In the genomic region with DNA sequence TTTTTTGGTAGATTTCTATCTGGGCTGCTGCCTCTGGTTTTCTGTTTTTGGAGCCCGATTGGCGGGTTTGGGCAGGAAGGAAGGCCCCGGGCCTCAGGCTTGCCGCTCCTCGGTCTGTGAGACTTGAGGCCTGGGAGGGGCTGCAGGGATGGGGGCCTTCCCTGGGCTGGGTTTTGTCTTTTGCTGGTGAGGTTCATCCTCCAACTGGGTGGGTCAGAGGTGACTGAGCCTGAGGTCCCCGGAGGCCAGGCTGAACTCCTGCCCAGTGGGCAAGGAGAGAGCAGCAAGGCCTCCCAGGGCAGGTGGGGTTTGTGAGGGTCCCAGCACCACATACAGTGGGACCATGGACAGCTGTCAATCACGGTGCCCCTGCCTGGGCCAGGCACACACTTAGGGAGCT, we compare ENCODE assay signal across 31 cellular contexts. TPM values are rescaled to one million over a fixed set of nuclear protein-coding genes. Genes with fewer than 3 reads are reported as not detected.
"Had no signal": no experiment of that assay in that cellular context is flagged by ENCODE, and none has a peak within 500 bp of the region (broad histone marks: within the 10 kb centered on the region; RNA-seq: fewer than 3 reads in every experiment).

No MANE protein-coding gene starts in this region.

- H3K9me3 ChIP-seq: gastroesophageal sphincter, heart right ventricle, prostate gland, right atrium auricular region, sigmoid colon, testis, tibial artery had no signal

- H3K27ac ChIP-seq: epithelial cell of prostate, gastroesophageal sphincter, heart right ventricle, prostate gland, right atrium auricular region, sigmoid colon, testis, tibial artery had no signal

- H3K27me3 ChIP-seq: right atrium auricular region, testis had no signal

- H3K9me3 Mint-ChIP-seq: endodermal cell; memory B cell; natural killer cell; neural crest cell; stimulated activated effector memory CD8-positive, alpha-beta T cell treated with anti-CD3 and anti-CD28 coated beads, Interleukin-12 subunit alpha, Interleukin-12 subunit beta, amount 100 ng/mL, for 72 hours; type B pancreatic cell had no signal

- ATAC-seq: esophagus mucosa; gastroesophageal sphincter; heart right ventricle; left ventricle myocardium superior; natural killer cell; stimulated activated effector memory CD8-positive, alpha-beta T cell treated with anti-CD3 and anti-CD28 coated beads, Interleukin-12 subunit alpha, Interleukin-12 subunit beta, amount 100 ng/mL, for 72 hours; stimulated activated naive CD8-positive, alpha-beta T cell treated with anti-CD3 and anti-CD28 coated beads, Interleukin-15, Interleukin-2, amounts not matched to agents 100 U/mL and 50 U/mL, for 24 hours had no signal

- H3K4me3 ChIP-seq: gastroesophageal sphincter, heart right ventricle, lung, prostate gland, right atrium auricular region, sigmoid colon, testis, tibial artery had no signal

- H3K36me3 ChIP-seq: gastroesophageal sphincter, heart right ventricle, prostate gland, right atrium auricular region, sigmoid colon, tibial artery had no signal

- H3K36me3 Mint-ChIP-seq: memory B cell; natural killer cell; stimulated activated effector memory CD8-positive, alpha-beta T cell treated with anti-CD3 and anti-CD28 coated beads, Interleukin-12 subunit alpha, Interleukin-12 subunit beta, amount 100 ng/mL, for 72 hours; type B pancreatic cell had no signal

- DNase-seq: cortex of kidney; effector CD4-positive, alpha-beta T cell; endodermal cell; foreskin fibroblast; heart right ventricle; hippocampal formation; kidney glomerular epithelial cell; left ventricle myocardium superior; natural killer cell; nucleus accumbens; sigmoid colon; stimulated activated CD4-positive, alpha-beta T cell treated with anti-CD3 and anti-CD28 coated beads, Interleukin-2, amount 100 ng/mL, for 24 hours; stimulated activated CD4-positive, alpha-beta T cell treated with anti-CD3 and anti-CD28 coated beads, Interleukin-4, amount 100 ng/mL, for 24 hours; stimulated activated naive CD8-positive, alpha-beta T cell treated with anti-CD3 and anti-CD28 coated beads, Interleukin-15, Interleukin-2, amounts not matched to agents 100 U/mL and 50 U/mL, for 24 hours; substantia nigra; testis; tibial artery had no signal

- H3K4me1 ChIP-seq: heart right ventricle, right atrium auricular region, sigmoid colon, testis, tibial artery had no signal

- FAIRE-seq: islet of Langerhans had no signal

- H3K4me1 Mint-ChIP-seq: endodermal cell; memory B cell; natural killer cell; stimulated activated effector memory CD8-positive, alpha-beta T cell treated with anti-CD3 and anti-CD28 coated beads, Interleukin-12 subunit alpha, Interleukin-12 subunit beta, amount 100 ng/mL, for 72 hours had no signal

- H3K4me3 Mint-ChIP-seq: endodermal cell; memory B cell; natural killer cell; neural crest cell; stimulated activated effector memory CD8-positive, alpha-beta T cell treated with anti-CD3 and anti-CD28 coated beads, Interleukin-12 subunit alpha, Interleukin-12 subunit beta, amount 100 ng/mL, for 72 hours; type B pancreatic cell had no signal

- H3K27ac Mint-ChIP-seq: endodermal cell; memory B cell; stimulated activated effector memory CD8-positive, alpha-beta T cell treated with anti-CD3 and anti-CD28 coated beads, Interleukin-12 subunit alpha, Interleukin-12 subunit beta, amount 100 ng/mL, for 72 hours; type B pancreatic cell had no signal

RNA-seq across cellular contexts. Expression of a gene that starts 15.0 kb away (rescaled TPM):
- total RNA-seq: dermis microvascular lymphatic vessel endothelial cell, esophagus mucosa, heart right ventricle, left ventricle myocardium superior, mononuclear cell, natural killer cell, osteocyte, right atrium auricular region, sigmoid colon had no signal
- polyA plus RNA-seq: sigmoid colon had no signal
